Comparison of ENCODE assay signal across 3 cellular contexts in the genomic region with DNA sequence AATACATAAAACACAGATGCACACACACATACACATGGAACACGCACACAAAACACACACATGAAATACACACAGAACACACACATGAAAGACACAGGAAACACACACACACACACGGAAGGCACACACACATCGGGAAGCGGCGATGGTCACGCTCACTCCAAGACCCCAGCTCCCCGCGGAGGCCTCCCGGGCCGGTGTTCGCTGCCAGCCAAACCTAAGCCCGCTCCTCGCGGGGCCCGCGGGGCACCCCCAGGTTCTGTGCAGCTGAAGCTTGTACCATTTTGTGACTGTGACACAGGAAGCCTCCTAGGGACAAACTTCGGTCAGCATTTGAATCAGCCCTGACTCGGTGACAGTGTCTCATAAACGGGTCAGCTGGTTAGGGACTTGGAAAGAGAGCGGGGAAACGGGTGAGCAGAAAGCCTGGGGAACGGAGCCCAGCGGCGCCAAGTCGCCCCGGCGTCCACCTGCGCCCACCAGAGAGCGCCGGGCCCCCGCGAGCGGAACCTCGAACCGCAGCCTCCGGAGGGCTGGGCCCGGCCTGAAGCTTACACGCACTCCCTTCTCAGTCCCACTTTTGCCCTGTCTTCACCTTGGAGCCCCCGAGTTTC.
TF ChIP-seq lines count a peak whose summit lies in the region.

No MANE protein-coding gene starts in this region.

TF ChIP-seq in SK-N-SH, 30 proteins besides CTCF, POLR2A, EP300 and RAD21:
- TF ChIP-seq GABPA (IDR thresholded peaks at IDR 0.05; ENCODE audit: low read depth) (no peak), EZH2phosphoT487 (IDR thresholded peaks at IDR 0.05; ENCODE audit: borderline replicate concordance, low read depth) (no peak), RFX5 (IDR thresholded peaks at IDR 0.05; ENCODE audit: low read length) (no peak), YY1 (IDR thresholded peaks at IDR 0.05; ENCODE audit: low read depth) (no peak), TEAD4 (IDR thresholded peaks at IDR 0.05; ENCODE audit: borderline replicate concordance, insufficient read depth) (no peak), GATA2 (CRISPR knock-in tag; IDR thresholded peaks at IDR 0.05) (no peak)

TF ChIP-seq in SK-N-SH treated with all-trans-retinoic acid at 6 μM for 48 hours, 23 proteins besides CTCF, POLR2A, EP300 and RAD21:
- no peak for TF ChIP-seq TOX (CRISPR knock-in tag; IDR thresholded peaks at IDR 0.05; ENCODE audit: borderline replicate concordance)
- TF ChIP-seq TSHZ2 (CRISPR knock-in tag; IDR thresholded peaks at IDR 0.05), result no peak
- no peak for TF ChIP-seq CSDC2 (CRISPR knock-in tag; IDR thresholded peaks at IDR 0.05)
- TF ChIP-seq, protein P1, sequence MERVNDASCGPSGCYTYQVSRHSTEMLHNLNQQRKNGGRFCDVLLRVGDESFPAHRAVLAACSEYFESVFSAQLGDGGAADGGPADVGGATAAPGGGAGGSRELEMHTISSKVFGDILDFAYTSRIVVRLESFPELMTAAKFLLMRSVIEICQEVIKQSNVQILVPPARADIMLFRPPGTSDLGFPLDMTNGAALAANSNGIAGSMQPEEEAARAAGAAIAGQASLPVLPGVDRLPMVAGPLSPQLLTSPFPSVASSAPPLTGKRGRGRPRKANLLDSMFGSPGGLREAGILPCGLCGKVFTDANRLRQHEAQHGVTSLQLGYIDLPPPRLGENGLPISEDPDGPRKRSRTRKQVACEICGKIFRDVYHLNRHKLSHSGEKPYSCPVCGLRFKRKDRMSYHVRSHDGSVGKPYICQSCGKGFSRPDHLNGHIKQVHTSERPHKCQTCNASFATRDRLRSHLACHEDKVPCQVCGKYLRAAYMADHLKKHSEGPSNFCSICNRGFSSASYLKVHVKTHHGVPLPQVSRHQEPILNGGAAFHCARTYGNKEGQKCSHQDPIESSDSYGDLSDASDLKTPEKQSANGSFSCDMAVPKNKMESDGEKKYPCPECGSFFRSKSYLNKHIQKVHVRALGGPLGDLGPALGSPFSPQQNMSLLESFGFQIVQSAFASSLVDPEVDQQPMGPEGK (CRISPR knock-in tag; IDR thresholded peaks at IDR 0.05; ENCODE audit: borderline replicate concordance), result no peak

TF ChIP-seq in H1, 55 proteins besides CTCF, POLR2A, EP300 and RAD21:
- TF ChIP-seq CEBPB (IDR thresholded peaks at IDR 0.05; ENCODE audit: low read depth, low read length), result no peak
- TF ChIP-seq BCL11A (IDR thresholded peaks at IDR 0.05; ENCODE audit: low read depth in 2 of 2, low read length in 2 of 2), result no peak
- 0 out of 2 replicates have a peak, but pooled peaks have one; percentile 25 for TF ChIP-seq USF2 (IDR thresholded peaks at IDR 0.05; ENCODE audit: low read length)
- TF ChIP-seq HDAC2 (IDR thresholded peaks at IDR 0.05; ENCODE audit: borderline replicate concordance in 1 of 2, low read depth in 2 of 2, low read length in 2 of 2), result 0 out of 4 replicates have a peak, but pooled peaks of 1 of the 2 experiments have one; percentile 30
- no peak for TF ChIP-seq CREB1 (IDR thresholded peaks at IDR 0.05)
- peak in 1 of 2 experiments; percentile 65; a peak in 1 of 4 replicates for TF ChIP-seq SIN3A (conservative IDR thresholded peaks at IDR 0.05 in 1 of 2, IDR thresholded peaks at IDR 0.05 in 1 of 2; ENCODE audit: low read depth in 1 of 2, low read length in 2 of 2)
TF ChIP-seq in H1: peak in this region for 3.
